Comparison of ENCODE assay signal across 1 cellular context in the genomic region with DNA sequence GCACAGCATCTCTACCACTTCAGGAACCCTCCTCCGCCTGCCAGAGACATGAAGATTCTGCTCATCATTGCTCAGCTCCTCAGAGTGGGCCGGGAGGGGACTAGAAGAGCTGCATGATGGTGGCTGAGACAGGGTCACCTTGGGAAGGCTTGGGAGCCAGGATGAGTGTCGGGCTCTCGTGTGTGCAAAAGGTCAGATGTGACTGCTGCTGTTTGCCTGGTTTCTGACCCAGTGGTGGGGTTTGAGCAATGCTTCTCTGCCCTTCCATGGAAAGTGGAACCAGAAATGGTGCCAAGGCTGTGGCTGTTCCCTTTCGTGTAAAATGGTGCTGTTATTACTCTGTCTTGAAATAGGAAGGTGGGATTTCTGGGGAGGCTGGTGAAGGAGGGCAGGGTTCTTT. TPM values are rescaled to one million over a fixed set of nuclear protein-coding genes. Genes with fewer than 3 reads are reported as not detected.
"Had no signal": no experiment of that assay in that cellular context is flagged by ENCODE, and none has a peak within 500 bp of the region (broad histone marks: within the 10 kb centered on the region; RNA-seq: fewer than 3 reads in every experiment).

No MANE protein-coding gene starts in this region.

RNA-seq across cellular contexts. Expression of a gene that starts 0.9 kb away (rescaled TPM):
- polyA plus RNA-seq: naive thymus-derived CD4-positive, alpha-beta T cell had no signal
